ENCODE assay signal across 19 cellular contexts in genomic region chr11:121792185-121792584, GRCh38.
DNase-seq lines count a peak whose midpoint lies in the region; ATAC-seq, FAIRE-seq and TF ChIP-seq lines count a peak whose summit lies in the region.
"Had no signal": no experiment of that assay in that cellular context is flagged by ENCODE, and none has a peak within 500 bp of the region (broad histone marks: within the 10 kb centered on the region; RNA-seq: fewer than 3 reads in every experiment).

No MANE protein-coding gene starts in this region.

- in situ Hi-C loops in HepG2 (cut with HindIII; ENCODE audit: extremely low pct_ligation_motif_present, low pct_unique_long_range_greater_than_20kb) = no loop called here

- H3K27me3 ChIP-seq in HepG2 (ENCODE audit: control insufficient read depth in 1 of 2, insufficient read depth in 2 of 2, low read length in 2 of 2) (no peaks in the 10 kb centered on the region; a peak in 2 of 5 replicates), right lobe of liver (no peaks in the 10 kb centered on the region), bronchial epithelial cell (ENCODE audit: control insufficient read depth, insufficient read depth, low read length) (no peaks in the 10 kb centered on the region), esophagus muscularis mucosa (no peaks in the 10 kb centered on the region)

- POLR2A ChIA-PET in HepG2 (lab: Yijun Ruan, JAX) = no interaction called here

- H3K9ac ChIP-seq in HepG2 (ENCODE audit: insufficient read depth, low read depth, low read length) = no peak overlapping the region

- no peaks in the 10 kb centered on the region for H3K36me3 ChIP-seq in HepG2 (replicated peaks in 1 of 2; ENCODE audit: control insufficient read depth in 1 of 2, insufficient read depth in 2 of 2, low read length in 2 of 2)
- H3K36me3 ChIP-seq in right lobe of liver = no peaks in the 10 kb centered on the region
- no peaks in the 10 kb centered on the region for H3K36me3 ChIP-seq in bronchial epithelial cell (ENCODE audit: control insufficient read depth, insufficient read depth, low read length)
- H3K36me3 ChIP-seq in esophagus muscularis mucosa = no peaks in the 10 kb centered on the region
- H3K36me3 ChIP-seq: HAP-1 had no signal

- H3K4me1 ChIP-seq in HepG2 (ENCODE audit: insufficient read depth, low read length) = no peaks in the 10 kb centered on the region
- H3K4me1 ChIP-seq in right lobe of liver = no peaks in the 10 kb centered on the region
- peaks cover 0 to 21% (median 13%) of the 10 kb centered on the region in 4 donors for H3K4me1 ChIP-seq in esophagus muscularis mucosa
- H3K4me1 ChIP-seq: Caco-2, HAP-1 had no signal

- no peak for TF ChIP-seq POLR2A in HepG2 (IDR thresholded peaks at IDR 0.05; ENCODE audit: insufficient read depth in 1 of 2, low read depth in 2 of 2, low read length in 2 of 2)
- no peak for TF ChIP-seq POLR2A in right lobe of liver (IDR thresholded peaks at IDR 0.05)
- TF ChIP-seq POLR2A in esophagus muscularis mucosa (IDR thresholded peaks at IDR 0.05; ENCODE audit: low read depth) = no peak

- FAIRE-seq in HepG2 (lab: Jason Lieb, UNC) = no peak
- FAIRE-seq in bronchial epithelial cell (lab: Jason Lieb, UNC) = peak; percentile 13
- FAIRE-seq: G401.6, GM12892, H54 had no signal

- H3K4me2 ChIP-seq in HepG2 (ENCODE audit: low read depth, low read length) = no peak overlapping the region

- H3K27ac ChIP-seq in HepG2 (ENCODE audit: extremely low read length, insufficient read depth, low read length) = no peak overlapping the region
- H3K27ac ChIP-seq in right lobe of liver = no peak overlapping the region
- no peak overlapping the region for H3K27ac ChIP-seq in esophagus muscularis mucosa (replicated peaks in 1 of 4)

- no peaks in the 10 kb centered on the region for H3K79me2 ChIP-seq in HepG2 (ENCODE audit: insufficient read depth, low read length)

- H4K20me1 ChIP-seq in HepG2 (ENCODE audit: insufficient read depth, low read length) = no peaks in the 10 kb centered on the region

- TF ChIP-seq CTCF in HepG2 (CRISPR knock-in tag; IDR thresholded peaks at IDR 0.05) (no peak), right lobe of liver (IDR thresholded peaks at IDR 0.05) (no peak), bronchial epithelial cell (IDR thresholded peaks at IDR 0.05; ENCODE audit: insufficient read depth, low read length, severe bottlenecking) (no peak), esophagus muscularis mucosa (IDR thresholded peaks at IDR 0.05) (no peak)

- no peaks in the 10 kb centered on the region for H3K9me3 ChIP-seq in HepG2 (ENCODE audit: low read length)
- no peaks in the 10 kb centered on the region for H3K9me3 ChIP-seq in right lobe of liver
- no peaks in the 10 kb centered on the region for H3K9me3 ChIP-seq in esophagus muscularis mucosa
- H3K9me3 ChIP-seq: Caco-2, HAP-1 had no signal

- no peak for TF ChIP-seq RAD21 in HepG2 (CRISPR knock-in tag; IDR thresholded peaks at IDR 0.05)

- intact Hi-C loops in HepG2 (cut with micrococcal nuclease; ENCODE audit: unreplicated experiment) (no loop called here), right lobe of liver (cut with DNase I) (no loop called here), esophagus muscularis mucosa (cut with DNase I) (no loop called here)

- no peak overlapping the region for H2AFZ ChIP-seq in HepG2 (ENCODE audit: low read length)

- BruUV-seq in HepG2 (replicated peaks; lab: Mats Ljungman, UMichigan) = no TSS peak

- TF ChIP-seq EP300 in HepG2 (IDR thresholded peaks at IDR 0.05; ENCODE audit: low read depth in 2 of 2, low read length in 2 of 2) (no peak), HepG2 (CRISPR knock-in tag; IDR thresholded peaks at IDR 0.05; ENCODE audit: borderline replicate concordance) (no peak), esophagus muscularis mucosa (IDR thresholded peaks at IDR 0.05) (no peak)

- DNase-seq in HepG2 (ENCODE audit: low spot score) (no peak), right lobe of liver (no peak), bronchial epithelial cell (ENCODE audit: low read depth) (peak; percentile 1), esophagus muscularis mucosa (ENCODE audit: extremely low spot score) (peak; percentile 64), OCI-M1 (lab: John Stamatoyannopoulos, UW) (no peak), SK-N-DZ (ENCODE audit: low spot score) (no peak), midbrain (lab: John Stamatoyannopoulos, UW) (no peak)
- DNase-seq: 8988T; C1 segment of cervical spinal cord; Caco-2; CD4-positive, alpha-beta memory T cell; DMS153; DND-41; GOT3; HFFc6 had no signal

- 0% methylated on average over 3 of the region's 3 CpGs for WGBS in HepG2 (ENCODE audit: low lambda C conversion rate)
- WGBS in right lobe of liver (ENCODE audit: insufficient coverage, low coverage, low lambda C conversion rate, missing lambda C conversion rate) = 70% methylated on average over 3 of the region's 3 CpGs
- WGBS in esophagus muscularis mucosa = 92% methylated on average over 3 of the region's 3 CpGs

- ATAC-seq in HepG2 = no peak
- ATAC-seq in right lobe of liver = no peak

- CTCF ChIA-PET in HepG2 (lab: Yijun Ruan, JAX; ENCODE audit: low intra/inter-chr PET ratio, low total read pairs) = no interaction called here

- H3K4me3 ChIP-seq in HepG2 (replicated peaks in 1 of 3; ENCODE audit: insufficient read depth in 1 of 3, low read depth in 2 of 3, low read length in 3 of 3) (no peak overlapping the region), right lobe of liver (no peak overlapping the region), bronchial epithelial cell (ENCODE audit: low read depth, low read length) (no peak overlapping the region), esophagus muscularis mucosa (no peak overlapping the region)
- H3K4me3 ChIP-seq: HAP-1 had no signal

TF ChIP-seq in HepG2, 621 proteins besides CTCF, POLR2A, EP300 and RAD21:
- TF ChIP-seq MAFK (conservative IDR thresholded peaks at IDR 0.05 in 1 of 2, IDR thresholded peaks at IDR 0.05 in 1 of 2; ENCODE audit: low read length in 2 of 2) (peak; percentile 66 to 86), PHB2 (IDR thresholded peaks at IDR 0.05; ENCODE audit: partially characterized antibody) (no peak), GZF1 (CRISPR knock-in tag; IDR thresholded peaks at IDR 0.05) (no peak), FLYWCH1 (CRISPR knock-in tag; IDR thresholded peaks at IDR 0.05) (no peak), ATF4 (CRISPR knock-in tag; IDR thresholded peaks at IDR 0.05) (no peak), EZH2 (conservative IDR thresholded peaks at IDR 0.05; ENCODE audit: low read depth, low read length) (no peak), MAFF (IDR thresholded peaks at IDR 0.05; ENCODE audit: low read depth, low read length) (peak; percentile 69), ZBTB42 (CRISPR knock-in tag; IDR thresholded peaks at IDR 0.05) (no peak)

Comparison
In these comparisons a context has a peak if more than half of its experiments do, and no peak if none do; other contexts are left out.
1. DNase-seq: peak in bronchial epithelial cell (single experiment) and esophagus muscularis mucosa (single experiment); none in HepG2 (single experiment), right lobe of liver (0 of 3), OCI-M1 (single experiment), SK-N-DZ (single experiment) and midbrain (single experiment).